ENCODE assay signal across 10 cellular contexts in the genomic region with DNA sequence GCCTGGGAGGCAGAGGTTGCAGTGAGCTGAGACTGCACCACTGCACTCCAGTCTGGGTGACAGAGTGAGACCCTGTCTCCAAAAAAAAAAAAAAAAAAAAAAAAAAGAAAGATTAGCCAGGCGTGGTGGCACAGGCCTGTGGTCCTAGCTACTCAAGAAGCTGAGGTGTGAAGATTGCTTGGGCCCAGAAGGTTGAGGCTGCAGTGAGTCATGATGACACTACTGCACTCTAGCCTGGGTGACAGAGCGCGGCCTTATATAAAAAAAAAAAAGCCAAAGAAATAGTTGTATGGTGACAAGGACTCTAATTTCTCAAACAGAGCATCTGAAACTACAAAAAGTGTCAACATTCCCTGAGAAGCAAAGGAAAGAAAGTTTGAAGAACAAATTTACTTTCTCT. TPM values are rescaled to one million over a fixed set of nuclear protein-coding genes. Genes with fewer than 3 reads are reported as not detected.
DNase-seq lines count a peak whose midpoint lies in the region; ATAC-seq, FAIRE-seq and TF ChIP-seq lines count a peak whose summit lies in the region.
"Had no signal": no experiment of that assay in that cellular context is flagged by ENCODE, and none has a peak within 500 bp of the region (broad histone marks: within the 10 kb centered on the region; RNA-seq: fewer than 3 reads in every experiment).

No MANE protein-coding gene starts in this region.

- H3K27me3 Mint-ChIP-seq in activated T-helper 2 cell treated with anti-CD3 and anti-CD28 coated beads, Interferon-gamma antibody, Interleukin-2, Interleukin-4, amounts not matched to agents 10 μg/mL and 5 μg/mL and 100 μg/mL, durations not matched to agents 14 hours and 24 hours and 36 hours (ENCODE audit: low read depth) = no peaks in the 10 kb centered on the region

- H3K14ac ChIP-seq in IMR-90 (replicated peaks; ENCODE audit: low read depth, low read length) = no peak overlapping the region
- H3K14ac ChIP-seq in mesenchymal stem cell (ENCODE audit: low read length in 2 of 2) = no peak overlapping the region

- H3K36me3 ChIP-seq in IMR-90 (ENCODE audit: control insufficient read depth, insufficient read depth, low read length) = no peaks in the 10 kb centered on the region
- no peaks in the 10 kb centered on the region for H3K36me3 ChIP-seq in mesenchymal stem cell (ENCODE audit: control insufficient read depth in 1 of 2, insufficient read depth in 2 of 2, low read depth in 1 of 2, low read length in 2 of 2)
- H3K36me3 ChIP-seq in vagina = no peaks in the 10 kb centered on the region

- H3K23ac ChIP-seq in IMR-90 (ENCODE audit: low read depth, low read length) (no peak overlapping the region), mesenchymal stem cell (ENCODE audit: low read length in 2 of 2) (no peak overlapping the region)

- no peak for TF ChIP-seq RAD21 in IMR-90 (IDR thresholded peaks at IDR 0.05; ENCODE audit: low read length)

- no peak for ATAC-seq in IMR-90 (ENCODE audit: low read depth)

- H3K27me3 ChIP-seq in IMR-90 (ENCODE audit: control insufficient read depth, insufficient read depth, low read length) (no peaks in the 10 kb centered on the region), mesenchymal stem cell (ENCODE audit: control insufficient read depth in 1 of 2, insufficient read depth in 1 of 2, low read length in 2 of 2) (no peaks in the 10 kb centered on the region), vagina (no peaks in the 10 kb centered on the region)

- peaks cover 35% of the 10 kb centered on the region for H3K36me3 Mint-ChIP-seq in activated T-helper 2 cell treated with anti-CD3 and anti-CD28 coated beads, Interferon-gamma antibody, Interleukin-2, Interleukin-4, amounts not matched to agents 10 μg/mL and 5 μg/mL and 100 μg/mL, durations not matched to agents 14 hours and 24 hours and 36 hours (ENCODE audit: low read depth)

- no CpG with 5 or more reads among the region's 3 CpGs for WGBS in IMR-90 (ENCODE audit: extremely low coverage in 2 of 2, insufficient read length in 1 of 2), 2 experiments
- 86% methylated on average over 1 of the region's 3 CpGs for WGBS in mesenchymal stem cell

- POLR2A ChIA-PET in IMR-90 (lab: Charles Lee; ENCODE audit: unreplicated experiment) = no interaction called here

- H2AK5ac ChIP-seq in IMR-90 (ENCODE audit: low read depth, low read length) = no peak overlapping the region
- no peak overlapping the region for H2AK5ac ChIP-seq in mesenchymal stem cell (ENCODE audit: low read length, severe bottlenecking)

- H3K9me3 ChIP-seq in IMR-90 (ENCODE audit: control insufficient read depth, insufficient read depth, low read length) (no peaks in the 10 kb centered on the region), mesenchymal stem cell (ENCODE audit: control insufficient read depth, low read length) (no peaks in the 10 kb centered on the region), vagina (no peaks in the 10 kb centered on the region)

- H2BK5ac ChIP-seq in IMR-90 (ENCODE audit: low read depth, low read length, poor library complexity, severe bottlenecking) = no peak overlapping the region
- no peak overlapping the region for H2BK5ac ChIP-seq in mesenchymal stem cell (ENCODE audit: low read depth, low read length, poor library complexity, severe bottlenecking)

- H2BK20ac ChIP-seq in IMR-90 (ENCODE audit: low read depth, low read length) = no peak overlapping the region

- BruUV-seq in IMR-90 (replicated peaks; lab: Mats Ljungman, UMichigan) = no TSS peak

- FAIRE-seq in GM19239 (lab: Jason Lieb, UNC) = no peak
- FAIRE-seq: GM18507 had no signal

- H2BK15ac ChIP-seq in IMR-90 (ENCODE audit: low read depth, low read length) = no peak overlapping the region
- no peak overlapping the region for H2BK15ac ChIP-seq in mesenchymal stem cell (ENCODE audit: low read depth, poor library complexity, severe bottlenecking)

- in situ Hi-C loops in IMR-90 (cut with MboI; ENCODE audit: low sequenced_read_pairs) = no loop called here

- peaks cover 10% of the 10 kb centered on the region; the same call in 1 of the 2 replicates for H3K9me1 ChIP-seq in IMR-90 (ENCODE audit: insufficient read depth, low read length)

- H4K91ac ChIP-seq in IMR-90 (ENCODE audit: insufficient read depth, low read depth, low read length) = no peak overlapping the region
- no peak overlapping the region for H4K91ac ChIP-seq in mesenchymal stem cell (ENCODE audit: low read length)

- H3K4me1 ChIP-seq in IMR-90 (ENCODE audit: control insufficient read depth, insufficient read depth, low read length) (peaks cover 8% of the 10 kb centered on the region), mesenchymal stem cell (ENCODE audit: control insufficient read depth, insufficient read depth, low read depth, low read length) (peaks cover 12% of the 10 kb centered on the region), vagina (peaks cover 7% of the 10 kb centered on the region)

- H3K4me3 ChIP-seq in IMR-90 (ENCODE audit: insufficient read depth, low read depth, low read length) (no peak overlapping the region), mesenchymal stem cell (ENCODE audit: insufficient read depth in 1 of 2, low read depth in 1 of 2, low read length in 2 of 2) (no peak overlapping the region), vagina (no peak overlapping the region)

- no peaks in the 10 kb centered on the region for H4K20me1 ChIP-seq in IMR-90 (ENCODE audit: insufficient read depth, low read length)

- peak overlapping the region; percentile 82 for H3K27ac Mint-ChIP-seq in activated T-helper 2 cell treated with anti-CD3 and anti-CD28 coated beads, Interferon-gamma antibody, Interleukin-2, Interleukin-4, amounts not matched to agents 10 μg/mL and 5 μg/mL and 100 μg/mL, durations not matched to agents 14 hours and 24 hours and 36 hours

- H3K4me1 Mint-ChIP-seq in activated T-helper 2 cell treated with anti-CD3 and anti-CD28 coated beads, Interferon-gamma antibody, Interleukin-2, Interleukin-4, amounts not matched to agents 10 μg/mL and 5 μg/mL and 100 μg/mL, durations not matched to agents 14 hours and 24 hours and 36 hours (ENCODE audit: low read depth) = peaks cover 40% of the 10 kb centered on the region

- intact Hi-C loops in IMR-90 (cut with micrococcal nuclease) = loop anchor here (5.0 kb wide), 1 partner anchor 48 kb away; no protein-coding TSS in a partner anchor
- intact Hi-C loops in activated T-helper 2 cell treated with anti-CD3 and anti-CD28 coated beads, Interferon-gamma antibody, Interleukin-2, Interleukin-4, amounts not matched to agents 10 μg/mL and 5 μg/mL and 100 μg/mL, durations not matched to agents 14 hours and 24 hours and 36 hours (cut with micrococcal nuclease) = no loop called here
- intact Hi-C loops in vagina (cut with DNase I) = no loop called here

- H3K4me3 Mint-ChIP-seq in activated T-helper 2 cell treated with anti-CD3 and anti-CD28 coated beads, Interferon-gamma antibody, Interleukin-2, Interleukin-4, amounts not matched to agents 10 μg/mL and 5 μg/mL and 100 μg/mL, durations not matched to agents 14 hours and 24 hours and 36 hours (ENCODE audit: low read depth) = peak overlapping the region; percentile 64

- no peak overlapping the region for H3K4me2 ChIP-seq in IMR-90 (ENCODE audit: low read depth, low read length)
- H3K4me2 ChIP-seq in mesenchymal stem cell (ENCODE audit: low read length, poor library complexity, severe bottlenecking) = no peak overlapping the region

- H3K18ac ChIP-seq in IMR-90 (ENCODE audit: low read depth, low read length) (no peak overlapping the region), mesenchymal stem cell (ENCODE audit: low read depth in 1 of 2, low read length in 2 of 2) (no peak overlapping the region)

- dilution Hi-C loops in IMR-90 (cut with HindIII; ENCODE audit: low sequenced_read_pairs, unreplicated experiment) = no loop called here

- CTCF ChIA-PET in IMR-90 (lab: Yijun Ruan, JAX) = no interaction called here

- H4K8ac ChIP-seq in IMR-90 (ENCODE audit: low read depth in 2 of 2, low read length in 2 of 2) (no peak overlapping the region), mesenchymal stem cell (ENCODE audit: low read length) (no peak overlapping the region)

- H4K5ac ChIP-seq in IMR-90 (ENCODE audit: low read depth, low read length) = no peak overlapping the region

- peaks cover 11 to 15% of the 10 kb centered on the region in 2 experiments; a peak in 3 of 4 replicates for H3K79me1 ChIP-seq in IMR-90 (ENCODE audit: low read depth in 1 of 2, low read length in 2 of 2)
- peaks cover 1% of the 10 kb centered on the region for H3K79me1 ChIP-seq in mesenchymal stem cell (replicated peaks; ENCODE audit: low read length, poor library complexity, severe bottlenecking)

- H3K4ac ChIP-seq in IMR-90 (ENCODE audit: low read depth, low read length) (no peak overlapping the region), mesenchymal stem cell (ENCODE audit: low read depth in 1 of 2, low read length in 2 of 2) (no peak overlapping the region)

- H3K9ac ChIP-seq in IMR-90 (ENCODE audit: low read depth, low read length) = no peak overlapping the region
- no peak overlapping the region for H3K9ac ChIP-seq in mesenchymal stem cell (ENCODE audit: low read length)

- TF ChIP-seq POLR2A in IMR-90 (IDR thresholded peaks at IDR 0.05; ENCODE audit: low read depth, low read length) = no peak
- TF ChIP-seq POLR2A in vagina (IDR thresholded peaks at IDR 0.05) = no peak

- H2AFZ ChIP-seq in IMR-90 (replicated peaks; ENCODE audit: low read length, poor library complexity) (no peak overlapping the region), mesenchymal stem cell (ENCODE audit: low read depth, low read length) (no peak overlapping the region)

- peak; percentile 76 for DNase-seq in EH (ENCODE audit: low read depth)
- peak; percentile 46 for DNase-seq in IMR-90
- DNase-seq in activated T-helper 2 cell treated with anti-CD3 and anti-CD28 coated beads, Interferon-gamma antibody, Interleukin-2, Interleukin-4, amounts not matched to agents 10 μg/mL and 5 μg/mL and 100 μg/mL, durations not matched to agents 14 hours and 24 hours and 36 hours (ENCODE audit: low spot score) = no peak
- DNase-seq in mesenchymal stem cell = peak; percentile 25
- DNase-seq in GM19239 (ENCODE audit: insufficient read length, low spot score) = no peak
- DNase-seq in vagina (ENCODE audit: extremely low spot score in 2 of 2) = no peak
- no peak for DNase-seq in NOMO-1 (lab: John Stamatoyannopoulos, UW; ENCODE audit: unreplicated experiment in 2 of 2)
- DNase-seq: SIG-M5 had no signal

- H2BK120ac ChIP-seq in IMR-90 (ENCODE audit: low read depth, low read length) (no peak overlapping the region), mesenchymal stem cell (ENCODE audit: low read depth, low read length) (no peak overlapping the region)

- no peaks in the 10 kb centered on the region for H3K9me3 Mint-ChIP-seq in activated T-helper 2 cell treated with anti-CD3 and anti-CD28 coated beads, Interferon-gamma antibody, Interleukin-2, Interleukin-4, amounts not matched to agents 10 μg/mL and 5 μg/mL and 100 μg/mL, durations not matched to agents 14 hours and 24 hours and 36 hours

- H3K56ac ChIP-seq in IMR-90 (ENCODE audit: extremely low read depth, insufficient read depth, low read length) = no peak overlapping the region

- no peak overlapping the region for H3K27ac ChIP-seq in IMR-90 (ENCODE audit: insufficient read depth, low read length)
- H3K27ac ChIP-seq in mesenchymal stem cell (ENCODE audit: low read length, poor library complexity, severe bottlenecking) = no peak overlapping the region
- H3K27ac ChIP-seq in vagina = no peak overlapping the region

- TF ChIP-seq CTCF in IMR-90 (conservative IDR thresholded peaks at IDR 0.05; ENCODE audit: low read depth, low read length) (no peak), vagina (IDR thresholded peaks at IDR 0.05) (no peak)

- H2AK9ac ChIP-seq in IMR-90 (replicated peaks; ENCODE audit: low read depth, low read length, poor library complexity) = no peak overlapping the region

- H2BK12ac ChIP-seq in mesenchymal stem cell (ENCODE audit: low read length in 2 of 2) = no peak overlapping the region

RNA-seq across cellular contexts. Expression of gene PBX4, which starts 3.4 kb away (rescaled TPM):
- 0.90 and 1.4 TPM in 2 replicates for total RNA-seq in IMR-90 (2012; rRNA removed)
- 2.8 and 2.9 TPM in 2 replicates for polyA plus RNA-seq in IMR-90 (2012; rRNA removed)
- polyA plus RNA-seq in IMR-90 (2012; cell fraction: cytosol; rRNA removed) = 1.8 TPM in 2 replicates
- polyA plus RNA-seq in IMR-90 (2012; cell fraction: nucleus; rRNA removed; ENCODE audit: low replicate concordance) = 16.5 and 21.4 TPM in 2 replicates
- total RNA-seq in activated T-helper 2 cell treated with anti-CD3 and anti-CD28 coated beads, Interferon-gamma antibody, Interleukin-2, Interleukin-4, amounts not matched to agents 10 μg/mL and 5 μg/mL and 100 μg/mL, durations not matched to agents 14 hours and 24 hours and 36 hours = 23.4 and 24.8 TPM in 2 replicates
- polyA plus RNA-seq in mesenchymal stem cell (2013, experiment 1 of 2) = 1.1 TPM
- 0.71 TPM for polyA plus RNA-seq in mesenchymal stem cell (2013, experiment 2 of 2)
- total RNA-seq in vagina = 5.2 TPM
- total RNA-seq: glomerular endothelial cell had no signal

RNA-seq across cellular contexts. Expression of gene LPAR2, which starts 12.9 kb away (rescaled TPM):
- total RNA-seq in IMR-90 (2012; rRNA removed) = under 0.01 and 0.28 TPM in 2 replicates
- 4.1 and 5.4 TPM in 2 replicates for polyA plus RNA-seq in IMR-90 (2012; rRNA removed)
- 0.51 and 2.1 TPM in 2 replicates for polyA plus RNA-seq in IMR-90 (2012; cell fraction: cytosol; rRNA removed)
- 64.5 and 113 TPM in 2 replicates for polyA plus RNA-seq in IMR-90 (2012; cell fraction: nucleus; rRNA removed; ENCODE audit: low replicate concordance)
- total RNA-seq in activated T-helper 2 cell treated with anti-CD3 and anti-CD28 coated beads, Interferon-gamma antibody, Interleukin-2, Interleukin-4, amounts not matched to agents 10 μg/mL and 5 μg/mL and 100 μg/mL, durations not matched to agents 14 hours and 24 hours and 36 hours = 28.9 and 29.8 TPM in 2 replicates
- polyA plus RNA-seq in mesenchymal stem cell (2013, experiment 1 of 2) = 4.7 TPM
- 4.4 TPM for polyA plus RNA-seq in mesenchymal stem cell (2013, experiment 2 of 2)
- 15.2 TPM for total RNA-seq in vagina

RNA-seq across cellular contexts. Expression of gene GMIP, which starts 28.4 kb away (rescaled TPM):
- total RNA-seq in IMR-90 (2012; rRNA removed) = 4.1 and 4.4 TPM in 2 replicates
- polyA plus RNA-seq in IMR-90 (2012; rRNA removed) = 10.9 and 11.0 TPM in 2 replicates
- 6.2 and 7.6 TPM in 2 replicates for polyA plus RNA-seq in IMR-90 (2012; cell fraction: cytosol; rRNA removed)
- 54.8 and 78.0 TPM in 2 replicates for polyA plus RNA-seq in IMR-90 (2012; cell fraction: nucleus; rRNA removed; ENCODE audit: low replicate concordance)
- 66.0 and 67.5 TPM in 2 replicates for total RNA-seq in activated T-helper 2 cell treated with anti-CD3 and anti-CD28 coated beads, Interferon-gamma antibody, Interleukin-2, Interleukin-4, amounts not matched to agents 10 μg/mL and 5 μg/mL and 100 μg/mL, durations not matched to agents 14 hours and 24 hours and 36 hours
- 10.7 TPM for polyA plus RNA-seq in mesenchymal stem cell (2013, experiment 1 of 2)
- polyA plus RNA-seq in mesenchymal stem cell (2013, experiment 2 of 2) = 9.9 TPM
- total RNA-seq in vagina = 12.3 TPM

RNA-seq across cellular contexts. Expression of gene ATP13A1, which starts 48.4 kb away (rescaled TPM):
- total RNA-seq in IMR-90 (2012; rRNA removed) (13.3 and 15.8 TPM in 2 replicates), vagina (114 TPM)
- 43.8 and 44.3 TPM in 2 replicates for polyA plus RNA-seq in IMR-90 (2012; rRNA removed)
- 23.5 and 30.6 TPM in 2 replicates for polyA plus RNA-seq in IMR-90 (2012; cell fraction: cytosol; rRNA removed)
- 153 and 499 TPM in 2 replicates for polyA plus RNA-seq in IMR-90 (2012; cell fraction: nucleus; rRNA removed; ENCODE audit: low replicate concordance)
- total RNA-seq in activated T-helper 2 cell treated with anti-CD3 and anti-CD28 coated beads, Interferon-gamma antibody, Interleukin-2, Interleukin-4, amounts not matched to agents 10 μg/mL and 5 μg/mL and 100 μg/mL, durations not matched to agents 14 hours and 24 hours and 36 hours = 71.6 and 74.8 TPM in 2 replicates
- polyA plus RNA-seq in mesenchymal stem cell (2013, experiment 1 of 2) = 30.7 TPM
- 29.8 TPM for polyA plus RNA-seq in mesenchymal stem cell (2013, experiment 2 of 2)

RNA-seq across cellular contexts. Expression of gene ZNF101, which starts 53.6 kb away (rescaled TPM):
- total RNA-seq in IMR-90 (2012; rRNA removed) (7.3 and 8.3 TPM in 2 replicates), vagina (6.9 TPM)
- polyA plus RNA-seq in IMR-90 (2012; rRNA removed) = 2.2 and 2.8 TPM in 2 replicates
- polyA plus RNA-seq in IMR-90 (2012; cell fraction: cytosol; rRNA removed) = 0.52 and 0.77 TPM in 2 replicates
- 1.1 and 3.7 TPM in 2 replicates for polyA plus RNA-seq in IMR-90 (2012; cell fraction: nucleus; rRNA removed; ENCODE audit: low replicate concordance)
- 31.8 and 32.1 TPM in 2 replicates for total RNA-seq in activated T-helper 2 cell treated with anti-CD3 and anti-CD28 coated beads, Interferon-gamma antibody, Interleukin-2, Interleukin-4, amounts not matched to agents 10 μg/mL and 5 μg/mL and 100 μg/mL, durations not matched to agents 14 hours and 24 hours and 36 hours
- polyA plus RNA-seq in mesenchymal stem cell (2013, experiment 1 of 2) = 5.0 TPM
- polyA plus RNA-seq in mesenchymal stem cell (2013, experiment 2 of 2) = 5.0 TPM

Comparison
In these comparisons a context has a peak if more than half of its experiments do, and no peak if none do; other contexts are left out.
1. DNase-seq: peak in EH (single experiment), IMR-90 (single experiment) and mesenchymal stem cell (single experiment); none in activated T-helper 2 cell treated with anti-CD3 and anti-CD28 coated beads, Interferon-gamma antibody, Interleukin-2, Interleukin-4, amounts not matched to agents 10 μg/mL and 5 μg/mL and 100 μg/mL, durations not matched to agents 14 hours and 24 hours and 36 hours (single experiment), GM19239 (single experiment), vagina (0 of 2) and NOMO-1 (0 of 2).
2. RNA of gene LPAR2, which starts 12.9 kb away (total RNA-seq): 28.9 to 29.8 TPM in activated T-helper 2 cell treated with anti-CD3 and anti-CD28 coated beads, Interferon-gamma antibody, Interleukin-2, Interleukin-4, amounts not matched to agents 10 μg/mL and 5 μg/mL and 100 μg/mL, durations not matched to agents 14 hours and 24 hours and 36 hours and 15.2 TPM in vagina (single experiment); under 0.01 to 0.28 TPM in IMR-90; every median in the first group is over 10 times any median in the second.